In the genomic region with DNA sequence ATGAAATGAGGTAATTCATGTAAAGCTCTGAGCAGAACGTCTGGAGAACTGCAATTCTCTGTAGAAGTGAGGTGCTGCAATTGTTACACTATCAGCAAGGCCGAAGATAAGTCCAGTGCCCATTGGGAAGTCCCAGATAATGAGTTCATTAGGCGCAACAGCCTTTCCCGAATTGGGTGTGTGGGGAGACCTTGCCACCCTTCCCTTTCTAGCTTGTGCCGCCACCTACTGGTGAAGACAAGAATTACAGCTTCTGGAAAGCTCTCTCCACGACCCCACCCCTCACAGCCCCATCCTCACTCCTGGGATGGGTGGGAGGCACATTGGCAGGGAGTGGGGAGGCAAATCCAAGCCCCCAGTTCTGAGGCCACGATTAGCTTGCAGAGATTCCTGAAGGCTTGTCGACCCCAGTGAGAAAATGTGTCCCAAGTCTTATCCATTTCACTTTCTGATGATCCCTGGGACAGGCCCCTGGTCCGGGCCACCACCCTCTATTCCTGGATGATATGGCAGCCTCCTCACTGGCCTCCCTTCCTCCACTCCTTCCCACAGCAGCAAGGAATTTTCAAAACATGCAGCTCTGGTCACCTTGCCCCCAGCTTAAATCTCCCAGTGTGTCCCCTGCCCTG, we compare ENCODE assay signal across 8 cellular contexts. TPM values are rescaled to one million over a fixed set of nuclear protein-coding genes. Genes with fewer than 3 reads are reported as not detected.
DNase-seq lines count a peak whose midpoint lies in the region; TF ChIP-seq lines count a peak whose summit lies in the region.

No MANE protein-coding gene starts in this region.

- TF ChIP-seq CTCF in cardiac muscle cell (IDR thresholded peaks at IDR 0.05; ENCODE audit: low read depth, low read length) (peak; percentile 89), prostate gland (IDR thresholded peaks at IDR 0.05) (peak; percentile 91 to 98 (median 96)), vagina (IDR thresholded peaks at IDR 0.05) (peak; percentile 62 to 95 (median 86))

- no peaks in the 10 kb centered on the region for H3K36me3 ChIP-seq in cardiac muscle cell
- no peaks in the 10 kb centered on the region for H3K36me3 ChIP-seq in prostate gland
- H3K36me3 ChIP-seq in vagina, result no peaks in the 10 kb centered on the region

- peaks cover 5% of the 10 kb centered on the region for H3K4me1 ChIP-seq in cardiac muscle cell (ENCODE audit: low read depth)
- peaks cover 22% of the 10 kb centered on the region for H3K4me1 ChIP-seq in prostate gland (replicated peaks)
- peaks cover 27% of the 10 kb centered on the region for H3K4me1 ChIP-seq in vagina

- DNase-seq in EH (ENCODE audit: low read depth) (peak; percentile 67), HT1080 (ENCODE audit: low read depth) (peak; percentile 54), SK-MEL-5 (ENCODE audit: low read depth, low spot score) (peak; percentile 73), cardiac muscle cell (ENCODE audit: low read depth in 1 of 2, low spot score in 1 of 2) (peak; percentile 75 to 77), prostate gland (ENCODE audit: low spot score) (peak; percentile 63), vagina (ENCODE audit: extremely low spot score in 2 of 2) (no peak), NCI-H2029 treated with DMSO at 0.1 percent for 48 hours (lab: John Stamatoyannopoulos, UW) (no peak)
- DNase-seq in activated naive CD4-positive, alpha-beta T cell treated with anti-CD3 and anti-CD28 coated beads, Interleukin-2, amount 50 U/mL, for 16 hours, result peak; percentile 57

- H3K27ac ChIP-seq in cardiac muscle cell (no peak overlapping the region), prostate gland (peak overlapping the region; percentile 50 to 71), vagina (peak overlapping the region; percentile 43)

- TF ChIP-seq POLR2A in prostate gland (IDR thresholded peaks at IDR 0.05), result no peak
- TF ChIP-seq POLR2A in vagina (IDR thresholded peaks at IDR 0.05), result no peak

- 13% methylated on average over 9 of the region's 9 CpGs for WGBS in prostate gland

- peaks cover under 1% of the 10 kb centered on the region for H3K27me3 ChIP-seq in cardiac muscle cell
- H3K27me3 ChIP-seq in prostate gland (replicated peaks; ENCODE audit: insufficient read depth), result no peaks in the 10 kb centered on the region
- no peaks in the 10 kb centered on the region for H3K27me3 ChIP-seq in vagina

- intact Hi-C loops in prostate gland (cut with DNase I), result loop anchor here (5.0 kb wide), 1 partner anchor 138 kb away; the partner anchor contains the start of gene KCTD6
- intact Hi-C loops in vagina (cut with DNase I), result no loop called here

- H3K4me3 ChIP-seq in cardiac muscle cell (no peak overlapping the region), prostate gland (no peak overlapping the region), vagina (no peak overlapping the region)

- in situ Hi-C loops in SK-MEL-5 (cut with HindIII; ENCODE audit: low pct_unique_long_range_greater_than_20kb, low sequenced_read_pairs), result no loop called here

- H3K9me3 ChIP-seq in cardiac muscle cell (ENCODE audit: low read depth) (no peaks in the 10 kb centered on the region), prostate gland (no peaks in the 10 kb centered on the region), vagina (no peaks in the 10 kb centered on the region)

RNA-seq across cellular contexts. Expression of gene FAM3D, which starts 36.4 kb away (rescaled TPM):
- not detected in 2 replicates for total RNA-seq in HT1080 (2014; rRNA removed; shearing (Covaris generic))
- polyA plus RNA-seq in HT1080 (2015; cell fraction: cytosol; rRNA removed), result not detected in 2 replicates
- not detected in 2 replicates for polyA plus RNA-seq in HT1080 (2015; cell fraction: nucleus; rRNA removed)
- total RNA-seq in SK-MEL-5 (2014; rRNA removed; shearing (Covaris generic)), result not detected in 2 replicates
- not detected in 2 replicates for polyA plus RNA-seq in SK-MEL-5 (2015; cell fraction: cytosol; rRNA removed)
- not detected in 2 replicates for polyA plus RNA-seq in SK-MEL-5 (2015; cell fraction: nucleus; rRNA removed)
- 1.5 TPM in 1 of 2 replicates, not detected in the other for total RNA-seq in cardiac muscle cell
- polyA plus RNA-seq in cardiac muscle cell, result 0.69 TPM in 1 of 2 replicates, not detected in the other
- 10 to 100 TPM in 1 of 2 donors, 1 to 10 TPM in 1; 4.7 to 11.6 TPM for total RNA-seq in prostate gland
- 13.5 TPM for total RNA-seq in vagina

RNA-seq across cellular contexts. Expression of gene FAM107A, which starts 53.0 kb away (rescaled TPM):
- total RNA-seq in HT1080 (2014; rRNA removed; shearing (Covaris generic)), result 0.02 TPM in 1 of 2 replicates, not detected in the other
- polyA plus RNA-seq in HT1080 (2015; cell fraction: cytosol; rRNA removed), result 0.02 and 0.07 TPM in 2 replicates
- polyA plus RNA-seq in HT1080 (2015; cell fraction: nucleus; rRNA removed), result 0.15 TPM in 1 of 2 replicates, not detected in the other
- not detected in 2 replicates for total RNA-seq in SK-MEL-5 (2014; rRNA removed; shearing (Covaris generic))
- polyA plus RNA-seq in SK-MEL-5 (2015; cell fraction: cytosol; rRNA removed), result not detected in 2 replicates
- not detected in 2 replicates for polyA plus RNA-seq in SK-MEL-5 (2015; cell fraction: nucleus; rRNA removed)
- not detected in 2 replicates for total RNA-seq in cardiac muscle cell
- not detected in 2 replicates for polyA plus RNA-seq in cardiac muscle cell
- 10 to 100 TPM; 54.5 to 80.2 TPM for total RNA-seq in prostate gland
- 88.6 TPM for total RNA-seq in vagina

Comparison
In these comparisons a context has a peak if more than half of its experiments do, and no peak if none do; other contexts are left out.
1. DNase-seq: peak in EH (single experiment), HT1080 (single experiment), SK-MEL-5 (single experiment), activated naive CD4-positive, alpha-beta T cell treated with anti-CD3 and anti-CD28 coated beads, Interleukin-2, amount 50 U/mL, for 16 hours (single experiment), cardiac muscle cell (2 of 2) and prostate gland (single experiment); none in vagina (0 of 2) and NCI-H2029 treated with DMSO at 0.1 percent for 48 hours (single experiment).
2. RNA of gene FAM107A, which starts 53.0 kb away (total RNA-seq): 88.6 TPM in vagina (single experiment) and 54.5 to 80.2 TPM in prostate gland; 0.02 TPM in HT1080, not detected in SK-MEL-5 and not detected in cardiac muscle cell; every median in the first group is over 10 times any median in the second.
3. Peak in every context shown above with its lines, with median percentiles within 50 percentile points of each other: CTCF ChIP-seq.